1 cellular context compared by ENCODE assay signal in the genomic region with DNA sequence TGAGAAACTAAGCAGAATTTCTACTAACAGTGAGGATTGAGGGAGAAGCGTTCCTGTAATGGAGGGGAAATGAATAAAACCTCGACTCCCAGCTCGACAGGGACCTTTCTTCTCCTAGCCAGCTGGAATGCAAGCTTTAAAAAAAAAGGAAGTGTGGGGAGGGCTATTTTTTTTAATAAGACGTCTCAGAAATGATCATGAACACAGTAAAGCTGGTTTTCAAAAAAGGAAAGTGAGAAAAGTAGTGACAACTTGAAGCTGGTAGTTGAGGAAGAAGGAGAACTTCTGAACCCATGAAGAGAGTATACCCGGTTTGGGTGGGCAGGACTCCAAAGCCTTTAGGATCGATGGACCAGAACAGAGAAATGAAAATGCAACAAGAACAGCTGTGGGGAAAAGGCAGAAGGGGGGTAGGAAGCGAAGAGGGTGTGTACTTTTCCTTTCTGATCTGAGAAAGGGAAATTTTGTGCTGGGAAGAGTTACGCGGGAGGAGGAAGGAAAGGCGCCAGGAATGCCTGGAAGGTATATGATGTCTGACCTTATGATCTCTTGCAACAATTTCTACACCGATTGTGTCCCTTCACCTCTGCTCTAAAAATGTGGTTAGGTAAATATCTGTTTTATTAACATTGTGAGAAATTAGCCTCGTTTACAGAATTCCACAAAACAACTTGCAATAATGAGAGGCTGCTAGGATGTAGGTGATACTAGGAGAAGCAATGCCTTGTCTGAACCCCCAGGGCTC.
TF ChIP-seq lines count a peak whose summit lies in the region.

No MANE protein-coding gene starts in this region.

TF ChIP-seq in A549, 52 proteins besides CTCF, POLR2A, EP300 and RAD21 (continued from another document):
- TF ChIP-seq, protein P1, sequence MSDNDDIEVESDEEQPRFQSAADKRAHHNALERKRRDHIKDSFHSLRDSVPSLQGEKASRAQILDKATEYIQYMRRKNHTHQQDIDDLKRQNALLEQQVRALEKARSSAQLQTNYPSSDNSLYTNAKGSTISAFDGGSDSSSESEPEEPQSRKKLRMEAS (IDR thresholded peaks at IDR 0.05): no peak
- TF ChIP-seq POLR2AphosphoS2 (conservative IDR thresholded peaks at IDR 0.05; ENCODE audit: low read length): no peak
- TF ChIP-seq, protein P2, sequence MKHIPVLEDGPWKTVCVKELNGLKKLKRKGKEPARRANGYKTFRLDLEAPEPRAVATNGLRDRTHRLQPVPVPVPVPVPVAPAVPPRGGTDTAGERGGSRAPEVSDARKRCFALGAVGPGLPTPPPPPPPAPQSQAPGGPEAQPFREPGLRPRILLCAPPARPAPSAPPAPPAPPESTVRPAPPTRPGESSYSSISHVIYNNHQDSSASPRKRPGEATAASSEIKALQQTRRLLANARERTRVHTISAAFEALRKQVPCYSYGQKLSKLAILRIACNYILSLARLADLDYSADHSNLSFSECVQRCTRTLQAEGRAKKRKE (CRISPR knock-in tag; IDR thresholded peaks at IDR 0.05; ENCODE audit: low read depth): no peak
- no peak for TF ChIP-seq CBX2 (IDR thresholded peaks at IDR 0.05; ENCODE audit: borderline replicate concordance, low read depth)
- no peak for TF ChIP-seq HOXB5 (CRISPR knock-in tag; IDR thresholded peaks at IDR 0.05)
- TF ChIP-seq MYC (IDR thresholded peaks at IDR 0.05; ENCODE audit: borderline replicate concordance, low read length): no peak
- TF ChIP-seq ESRRA (IDR thresholded peaks at IDR 0.05; ENCODE audit: borderline replicate concordance, low read length): no peak
TF ChIP-seq in A549: peak in this region for 0.
